Comparison of ENCODE assay signal across 8 cellular contexts in genomic region chr14:60090864-60091519, GRCh38. TPM values are rescaled to one million over a fixed set of nuclear protein-coding genes. Genes with fewer than 3 reads are reported as not detected.
DNase-seq lines count a peak whose midpoint lies in the region; ATAC-seq, FAIRE-seq and TF ChIP-seq lines count a peak whose summit lies in the region.

No MANE protein-coding gene starts in this region.

- TF ChIP-seq CTCF in Peyer's patch (IDR thresholded peaks at IDR 0.05) (no peak), K562 (IDR thresholded peaks at IDR 0.05 in 2 of 3, conservative IDR thresholded peaks at IDR 0.05 in 1 of 3; ENCODE audit: insufficient read depth in 2 of 3, low read depth in 1 of 3, low read length in 3 of 3) (no peak)

- H3K4me1 ChIP-seq in CD4-positive, alpha-beta memory T cell (ENCODE audit: insufficient read depth, low read length), result peaks cover 34% of the 10 kb centered on the region
- H3K4me1 ChIP-seq in Peyer's patch (peaks cover 0 to 29% (median 4%) of the 10 kb centered on the region in 4 donors), K562 (replicated peaks in 1 of 2; ENCODE audit: control insufficient read depth in 2 of 2, insufficient read depth in 2 of 2, low read length in 2 of 2) (peaks cover 0 to 20% of the 10 kb centered on the region in 2 experiments; a peak in 3 of 5 replicates), iPS DF 6.9 (ENCODE audit: control insufficient read depth, insufficient read depth, low read length) (peaks cover 2% of the 10 kb centered on the region; the same call in 1 of the 2 replicates), rectal smooth muscle tissue (ENCODE audit: control insufficient read depth, insufficient read depth, low read length) (peaks cover 9% of the 10 kb centered on the region)

- no peak for FAIRE-seq in K562 (lab: Jason Lieb, UNC)
- FAIRE-seq in GM12891 (lab: Jason Lieb, UNC), result no peak

- H3K4me1 Mint-ChIP-seq in CD4-positive, alpha-beta memory T cell, result peaks cover 27 to 53% (median 38%) of the 10 kb centered on the region in 4 donors

- no peak for TF ChIP-seq EP300 in K562 (IDR thresholded peaks at IDR 0.05; ENCODE audit: low read length)

- H3K27me3 Mint-ChIP-seq in CD4-positive, alpha-beta memory T cell, result no peaks in the 10 kb centered on the region

- H3K9ac ChIP-seq in K562 (ENCODE audit: insufficient read depth in 1 of 2, low read depth in 2 of 2, low read length in 2 of 2), result peak overlapping the region; percentile 68 to 80; a peak in 3 of 4 replicates
- peak overlapping the region; percentile 92 for H3K9ac ChIP-seq in rectal smooth muscle tissue (ENCODE audit: low read length)

- peak overlapping the region; percentile 92 for H2AFZ ChIP-seq in K562 (ENCODE audit: low read depth, low read length)

- in situ Hi-C loops in K562 (cut with MboI), result no loop called here

- TF ChIP-seq RAD21 in K562 (CRISPR knock-in tag; conservative IDR thresholded peaks at IDR 0.05 in 1 of 2, IDR thresholded peaks at IDR 0.05 in 1 of 2), result no peak

- H3K27me3 ChIP-seq in CD4-positive, alpha-beta memory T cell (ENCODE audit: insufficient read depth, low read length), result no peaks in the 10 kb centered on the region
- no peaks in the 10 kb centered on the region for H3K27me3 ChIP-seq in Peyer's patch
- no peaks in the 10 kb centered on the region for H3K27me3 ChIP-seq in K562 (ENCODE audit: control insufficient read depth in 2 of 2, insufficient read depth in 2 of 2, low read length in 2 of 2)
- H3K27me3 ChIP-seq in iPS DF 6.9 (ENCODE audit: control insufficient read depth, insufficient read depth, low read length), result no peaks in the 10 kb centered on the region
- no peaks in the 10 kb centered on the region for H3K27me3 ChIP-seq in rectal smooth muscle tissue (ENCODE audit: control insufficient read depth, insufficient read depth, low read length)

- intact Hi-C loops in CD4-positive, alpha-beta memory T cell (cut with micrococcal nuclease), result loop anchor here (1.0 to 2.0 kb wide), 8 partner anchors 26 to 890 kb away; partner anchors contain the start of genes CCDC175, DHRS7, JKAMP and L3HYPDH
- intact Hi-C loops in K562 (cut with micrococcal nuclease), result loop anchor here (5.0 kb wide), 1 partner anchor 156 kb away; the partner anchor contains the start of gene PPM1A

- H3K27ac Mint-ChIP-seq in CD4-positive, alpha-beta memory T cell, result peak overlapping the region; percentile 95 to 100 (median 97)

- ATAC-seq in K562, result peak; percentile 23

- TF ChIP-seq POLR2A in Peyer's patch (IDR thresholded peaks at IDR 0.05), result no peak
- no peak for TF ChIP-seq POLR2A in K562 (conservative IDR thresholded peaks at IDR 0.05)
- no peak for TF ChIP-seq POLR2A in GM12891 (IDR thresholded peaks at IDR 0.05; ENCODE audit: low read depth, low read length)

- H4K20me1 ChIP-seq in K562 (replicated peaks; ENCODE audit: control insufficient read depth, insufficient read depth, low read length), result no peaks in the 10 kb centered on the region

- H3K9me1 ChIP-seq in K562 (ENCODE audit: control insufficient read depth, insufficient read depth, low read length), result no peaks in the 10 kb centered on the region

- peak overlapping the region; percentile 71 to 97 for H3K4me3 ChIP-seq in CD4-positive, alpha-beta memory T cell (ENCODE audit: low read length in 2 of 2)
- H3K4me3 ChIP-seq in Peyer's patch, result peak overlapping the region; percentile 59 to 72 (median 65)
- H3K4me3 ChIP-seq in K562, result peak overlapping the region; percentile 76
- peak overlapping the region; percentile 57; the same call in 1 of the 2 replicates for H3K4me3 ChIP-seq in iPS DF 6.9 (ENCODE audit: low read length)
- peak overlapping the region; percentile 99 for H3K4me3 ChIP-seq in rectal smooth muscle tissue (ENCODE audit: low read length)

- POLR2A ChIA-PET in CD4-positive, alpha-beta memory T cell (lab: Charles Lee; ENCODE audit: partially characterized antibody), result interaction anchor here (0.6 to 6.0 kb wide), 8 partner anchors 61 to 1659 kb away, joined by 3 to 78 read pairs (median 4); partner anchors contain the start of genes DHRS7, JKAMP, L3HYPDH and PPM1A
- POLR2A ChIA-PET in K562 (lab: Yijun Ruan, JAX), result no interaction called here

- no peaks in the 10 kb centered on the region for H3K36me3 ChIP-seq in CD4-positive, alpha-beta memory T cell (ENCODE audit: insufficient read depth, low read length)
- H3K36me3 ChIP-seq in Peyer's patch (no peaks in the 10 kb centered on the region), K562 (ENCODE audit: control insufficient read depth, insufficient read depth, low read length) (peaks cover under 1% of the 10 kb centered on the region; the same call in 1 of the 3 replicates), iPS DF 6.9 (ENCODE audit: control insufficient read depth, insufficient read depth, low read length) (no peaks in the 10 kb centered on the region), rectal smooth muscle tissue (ENCODE audit: control insufficient read depth, insufficient read depth, low read length) (no peaks in the 10 kb centered on the region)

- peaks cover 39% of the 10 kb centered on the region for H3K79me2 ChIP-seq in K562 (ENCODE audit: control insufficient read depth, insufficient read depth, low read length)

- peak overlapping the region; percentile 90 to 98 (median 92) for H3K4me3 Mint-ChIP-seq in CD4-positive, alpha-beta memory T cell

- DNase-seq in CD4-positive, alpha-beta memory T cell, result peak; percentile 11 to 41 (median 26)
- DNase-seq in HT1080 (ENCODE audit: low read depth) (peak; percentile 66), Peyer's patch (peak; percentile 28 to 57 (median 54)), K562 (ENCODE audit: extremely low read depth in 1 of 4, low spot score in 3 of 4) (peak; percentile 56 to 81 (median 64)), iPS DF 6.9 (ENCODE audit: low read depth, low spot score) (no peak), GM12891 (ENCODE audit: insufficient read length, low spot score) (no peak), ecto neural progenitor cell (ENCODE audit: low spot score) (no peak)

- WGBS in K562 (ENCODE audit: insufficient coverage, low coverage, missing lambda C conversion rate), result 7% methylated on average over 11 of the region's 16 CpGs
- no CpG with 5 or more reads among the region's 16 CpGs for WGBS in iPS DF 6.9 (ENCODE audit: insufficient coverage, insufficient read length)

- H3K9me3 ChIP-seq in CD4-positive, alpha-beta memory T cell (ENCODE audit: control insufficient read depth in 1 of 2, low read length in 2 of 2), result no peaks in the 10 kb centered on the region
- H3K9me3 ChIP-seq in Peyer's patch (no peaks in the 10 kb centered on the region), K562 (replicated peaks; ENCODE audit: control insufficient read depth, insufficient read depth, low read depth, low read length) (no peaks in the 10 kb centered on the region), iPS DF 6.9 (ENCODE audit: control insufficient read depth, insufficient read depth, low read length) (no peaks in the 10 kb centered on the region)

- H3K4me2 ChIP-seq in K562 (ENCODE audit: insufficient read depth, low read length), result peak overlapping the region; percentile 84

- peak overlapping the region; percentile 99 for H3K27ac ChIP-seq in CD4-positive, alpha-beta memory T cell (ENCODE audit: low read depth, low read length)
- peak overlapping the region; percentile 92 to 98 (median 96) for H3K27ac ChIP-seq in Peyer's patch
- H3K27ac ChIP-seq in K562 (ENCODE audit: extremely low read depth, low read depth, low read length), result peak overlapping the region; percentile 99
- no peak overlapping the region for H3K27ac ChIP-seq in iPS DF 6.9 (ENCODE audit: low read length)
- peak overlapping the region; percentile 96 for H3K27ac ChIP-seq in rectal smooth muscle tissue (ENCODE audit: low read depth, low read length)

- peaks cover 0 to 22% of the 10 kb centered on the region in 2 donors for H3K36me3 Mint-ChIP-seq in CD4-positive, alpha-beta memory T cell

- CTCF ChIA-PET in CD4-positive, alpha-beta memory T cell (lab: Charles Lee; ENCODE audit: partially characterized antibody), result interaction anchor here (1.6 to 2.6 kb wide), 3 partner anchors 27 to 92 kb away, joined by 5 to 13 read pairs (median 11); partner anchors contain the start of gene DHRS7
- CTCF ChIA-PET in K562 (lab: Yijun Ruan, JAX; ENCODE audit: low intra/inter-chr PET ratio), result no interaction called here

- BruUV-seq in K562 (replicated peaks; lab: Mats Ljungman, UMichigan), result no TSS peak

- no peaks in the 10 kb centered on the region for H3K9me3 Mint-ChIP-seq in CD4-positive, alpha-beta memory T cell

TF ChIP-seq in GM12891, 5 proteins besides CTCF, POLR2A, EP300 and RAD21:
- TF ChIP-seq POLR2AphosphoS5 (IDR thresholded peaks at IDR 0.05; ENCODE audit: low read depth, low read length) (no peak), POU2F2 (IDR thresholded peaks at IDR 0.05; ENCODE audit: low read depth, low read length) (no peak), PAX5 (IDR thresholded peaks at IDR 0.05; ENCODE audit: insufficient read depth, low read length, severe bottlenecking) (no peak), SPI1 (IDR thresholded peaks at IDR 0.05; ENCODE audit: low read depth, low read length) (no peak), TAF1 (IDR thresholded peaks at IDR 0.05; ENCODE audit: low read depth, low read length) (no peak)

RNA-seq across cellular contexts. Expression of gene PCNX4, which starts 0.7 kb away (rescaled TPM):
- 10 to 100 TPM; 41.5 to 53.0 TPM for total RNA-seq in CD4-positive, alpha-beta memory T cell
- 10 to 100 TPM; 13.5 to 19.0 TPM for polyA plus RNA-seq in CD4-positive, alpha-beta memory T cell
- total RNA-seq in HT1080 (2014; rRNA removed; shearing (Covaris generic)), result 62.1 and 67.3 TPM in 2 replicates
- polyA plus RNA-seq in HT1080 (2015; cell fraction: cytosol; rRNA removed), result 58.3 and 65.8 TPM in 2 replicates
- 130 and 132 TPM in 2 replicates for polyA plus RNA-seq in HT1080 (2015; cell fraction: nucleus; rRNA removed)
- 10 to 100 TPM; 42.2 to 60.2 (median 51.9) TPM for total RNA-seq in Peyer's patch
- total RNA-seq in K562 (2011; cell fraction: chromatin; rRNA removed; ENCODE audit: low replicate concordance), result 47.4 and 109 TPM in 2 replicates
- 16.8 and 25.7 TPM in 2 replicates for total RNA-seq in K562 (2011; cell fraction: nucleolus; rRNA removed)
- total RNA-seq in K562 (2011; cell fraction: nucleoplasm; rRNA removed), result 48.0 and 56.9 TPM in 2 replicates
- 18.1 and 21.7 TPM in 2 replicates for total RNA-seq in K562 (2014; rRNA removed)
- 29.0 and 31.5 TPM in 2 replicates for total RNA-seq in K562 (2014; rRNA removed; fragmentation: Illumina TruSeq; extraction: Trizol)
- total RNA-seq in K562 (2015; rRNA removed; fragmentation: Illumina TruSeq; extraction: Trizol), result 40.9 and 42.8 TPM in 2 replicates
- total RNA-seq in K562 (2021), result 25.9 and 35.5 TPM in 2 replicates
- polyA plus RNA-seq in K562 (2011; rRNA removed), result 17.6 and 22.4 TPM in 2 replicates
- polyA plus RNA-seq in K562 (2011; cell fraction: cytosol; rRNA removed), result 12.4 and 18.5 TPM in 2 replicates
- polyA plus RNA-seq in K562 (2011; cell fraction: nucleus; rRNA removed), result 37.6 and 44.8 TPM in 2 replicates
- 14.8 and 17.1 TPM in 2 replicates for polyA plus RNA-seq in K562 (2012)
- 31.1 and 41.2 TPM in 2 replicates for polyA plus RNA-seq in K562 (2014; fragmentation: Illumina TruSeq; extraction: Trizol)
- polyA plus RNA-seq in K562 (2014; fragmentation: Nextera tagmentation; extraction: Ambion mirVana), result 10 to 100 TPM; 10.0 to 12.0 TPM
- 16.2 and 18.8 TPM in 2 replicates for polyA plus RNA-seq in K562 (2014; rRNA removed)
- polyA minus RNA-seq in K562 (2011; rRNA and poly(A)+ RNA removed), result 65.3 and 73.0 TPM in 2 replicates
- polyA minus RNA-seq in K562 (2011; cell fraction: cytosol; rRNA and poly(A)+ RNA removed), result 10.9 and 21.6 TPM in 2 replicates
- 20.2 and 37.7 TPM in 2 replicates for polyA minus RNA-seq in K562 (2011; cell fraction: nucleus; rRNA and poly(A)+ RNA removed)
- polyA plus RNA-seq in GM12891 (2012; ENCODE audit: low read depth, missing spikeins), result 14.2 TPM

Comparison
In these comparisons a context has a peak if more than half of its experiments do, and no peak if none do; other contexts are left out.
1. DNase-seq: peak in CD4-positive, alpha-beta memory T cell (5 of 5), HT1080 (single experiment), Peyer's patch (3 of 3) and K562 (4 of 4); none in iPS DF 6.9 (single experiment), GM12891 (single experiment) and ecto neural progenitor cell (single experiment).
2. Peak in every context shown above with its lines, with median percentiles within 50 percentile points of each other: H3K4me3 ChIP-seq.